In the genomic region with DNA sequence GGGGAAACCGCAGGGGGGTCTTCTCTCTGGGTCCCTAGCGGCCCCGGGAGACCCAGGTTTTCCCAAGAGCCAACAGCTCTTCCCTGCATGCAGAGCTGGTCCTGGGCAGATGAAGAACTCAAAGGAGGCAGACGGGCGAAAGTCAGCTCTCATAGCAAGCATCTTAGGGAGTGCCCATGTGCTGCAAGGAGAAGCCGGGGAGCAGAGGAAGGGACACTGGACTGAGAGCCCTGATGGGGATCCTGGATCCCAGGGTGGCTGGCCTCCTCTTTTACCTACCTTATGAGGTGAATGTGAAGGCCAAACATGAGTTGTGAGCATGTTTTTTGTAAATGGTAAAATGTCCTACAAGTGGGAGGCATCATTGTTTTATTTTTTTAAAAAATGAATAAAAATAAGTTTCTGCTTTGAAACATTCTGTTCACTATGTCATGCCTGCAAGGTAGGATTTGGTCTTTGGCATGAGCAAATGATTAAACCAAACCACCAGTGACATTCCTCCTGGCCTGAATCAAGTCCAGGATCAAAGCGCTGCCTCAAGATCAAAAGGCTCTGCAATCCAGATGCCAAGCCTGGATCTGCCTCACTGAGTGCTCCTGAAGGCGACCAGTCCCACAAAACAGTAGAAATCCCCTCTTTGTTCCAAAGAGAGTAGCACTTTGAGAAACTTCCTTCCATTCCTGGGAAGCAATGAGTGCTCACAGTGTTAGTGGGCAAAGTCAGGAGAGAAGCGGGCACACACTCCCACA, we compare ENCODE assay signal across 2 cellular contexts.
TF ChIP-seq lines count a peak whose summit lies in the region.

No MANE protein-coding gene starts in this region.

TF ChIP-seq in HepG2, 621 proteins besides CTCF, POLR2A, EP300 and RAD21 (continued from another document):
- TF ChIP-seq, protein P1, sequence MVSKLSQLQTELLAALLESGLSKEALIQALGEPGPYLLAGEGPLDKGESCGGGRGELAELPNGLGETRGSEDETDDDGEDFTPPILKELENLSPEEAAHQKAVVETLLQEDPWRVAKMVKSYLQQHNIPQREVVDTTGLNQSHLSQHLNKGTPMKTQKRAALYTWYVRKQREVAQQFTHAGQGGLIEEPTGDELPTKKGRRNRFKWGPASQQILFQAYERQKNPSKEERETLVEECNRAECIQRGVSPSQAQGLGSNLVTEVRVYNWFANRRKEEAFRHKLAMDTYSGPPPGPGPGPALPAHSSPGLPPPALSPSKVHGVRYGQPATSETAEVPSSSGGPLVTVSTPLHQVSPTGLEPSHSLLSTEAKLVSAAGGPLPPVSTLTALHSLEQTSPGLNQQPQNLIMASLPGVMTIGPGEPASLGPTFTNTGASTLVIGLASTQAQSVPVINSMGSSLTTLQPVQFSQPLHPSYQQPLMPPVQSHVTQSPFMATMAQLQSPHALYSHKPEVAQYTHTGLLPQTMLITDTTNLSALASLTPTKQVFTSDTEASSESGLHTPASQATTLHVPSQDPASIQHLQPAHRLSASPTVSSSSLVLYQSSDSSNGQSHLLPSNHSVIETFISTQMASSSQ (IDR thresholded peaks at IDR 0.05; ENCODE audit: low read depth): peak; percentile 38; the same call in 1 of the 2 replicates
- TF ChIP-seq, protein P1 (CRISPR knock-in tag; IDR thresholded peaks at IDR 0.05; ENCODE audit: borderline replicate concordance): no peak
- TF ChIP-seq ARID3A (IDR thresholded peaks at IDR 0.05; ENCODE audit: low read depth, low read length) (peak; percentile 58), FOSL2 (CRISPR knock-in tag; IDR thresholded peaks at IDR 0.05) (0 out of 2 replicates have a peak, but pooled peaks have one; percentile 17), TCF7 (IDR thresholded peaks at IDR 0.05; ENCODE audit: low read depth) (peak; percentile 77), SAP130 (CRISPR knock-in tag; IDR thresholded peaks at IDR 0.05; ENCODE audit: low read depth) (no peak)

TF ChIP-seq in WTC11, 78 proteins besides CTCF, POLR2A, EP300 and RAD21 (continued from another document):
- TF ChIP-seq, protein P2, sequence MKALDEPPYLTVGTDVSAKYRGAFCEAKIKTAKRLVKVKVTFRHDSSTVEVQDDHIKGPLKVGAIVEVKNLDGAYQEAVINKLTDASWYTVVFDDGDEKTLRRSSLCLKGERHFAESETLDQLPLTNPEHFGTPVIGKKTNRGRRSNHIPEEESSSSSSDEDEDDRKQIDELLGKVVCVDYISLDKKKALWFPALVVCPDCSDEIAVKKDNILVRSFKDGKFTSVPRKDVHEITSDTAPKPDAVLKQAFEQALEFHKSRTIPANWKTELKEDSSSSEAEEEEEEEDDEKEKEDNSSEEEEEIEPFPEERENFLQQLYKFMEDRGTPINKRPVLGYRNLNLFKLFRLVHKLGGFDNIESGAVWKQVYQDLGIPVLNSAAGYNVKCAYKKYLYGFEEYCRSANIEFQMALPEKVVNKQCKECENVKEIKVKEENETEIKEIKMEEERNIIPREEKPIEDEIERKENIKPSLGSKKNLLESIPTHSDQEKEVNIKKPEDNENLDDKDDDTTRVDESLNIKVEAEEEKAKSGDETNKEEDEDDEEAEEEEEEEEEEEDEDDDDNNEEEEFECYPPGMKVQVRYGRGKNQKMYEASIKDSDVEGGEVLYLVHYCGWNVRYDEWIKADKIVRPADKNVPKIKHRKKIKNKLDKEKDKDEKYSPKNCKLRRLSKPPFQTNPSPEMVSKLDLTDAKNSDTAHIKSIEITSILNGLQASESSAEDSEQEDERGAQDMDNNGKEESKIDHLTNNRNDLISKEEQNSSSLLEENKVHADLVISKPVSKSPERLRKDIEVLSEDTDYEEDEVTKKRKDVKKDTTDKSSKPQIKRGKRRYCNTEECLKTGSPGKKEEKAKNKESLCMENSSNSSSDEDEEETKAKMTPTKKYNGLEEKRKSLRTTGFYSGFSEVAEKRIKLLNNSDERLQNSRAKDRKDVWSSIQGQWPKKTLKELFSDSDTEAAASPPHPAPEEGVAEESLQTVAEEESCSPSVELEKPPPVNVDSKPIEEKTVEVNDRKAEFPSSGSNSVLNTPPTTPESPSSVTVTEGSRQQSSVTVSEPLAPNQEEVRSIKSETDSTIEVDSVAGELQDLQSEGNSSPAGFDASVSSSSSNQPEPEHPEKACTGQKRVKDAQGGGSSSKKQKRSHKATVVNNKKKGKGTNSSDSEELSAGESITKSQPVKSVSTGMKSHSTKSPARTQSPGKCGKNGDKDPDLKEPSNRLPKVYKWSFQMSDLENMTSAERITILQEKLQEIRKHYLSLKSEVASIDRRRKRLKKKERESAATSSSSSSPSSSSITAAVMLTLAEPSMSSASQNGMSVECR (CRISPR knock-in tag; IDR thresholded peaks at IDR 0.05; ENCODE audit: borderline replicate concordance): no peak
- TF ChIP-seq JAZF1 (CRISPR knock-in tag; IDR thresholded peaks at IDR 0.05): no peak
- no peak for TF ChIP-seq TP53 (CRISPR knock-in tag; IDR thresholded peaks at IDR 0.05)
- TF ChIP-seq CDX4 (CRISPR knock-in tag; IDR thresholded peaks at IDR 0.05; ENCODE audit: borderline replicate concordance): no peak
- no peak for TF ChIP-seq RORB (CRISPR knock-in tag; IDR thresholded peaks at IDR 0.05)
